ENCODE assay signal across 24 cellular contexts in genomic region chr5:33011803-33012202, GRCh38.
"Had no signal": no experiment of that assay in that cellular context is flagged by ENCODE, and none has a peak within 500 bp of the region (broad histone marks: within the 10 kb centered on the region; RNA-seq: fewer than 3 reads in every experiment).

No MANE protein-coding gene starts in this region.

- H3K4me3 Mint-ChIP-seq: memory B cell; natural killer cell treated with Interleukin-12 subunit alpha and Interleukin-12 subunit beta and Interleukin-15 and Interleukin-18, amount 100 ng/mL, for 72 hours; neural crest cell; stimulated activated effector memory CD8-positive, alpha-beta T cell treated with anti-CD3 and anti-CD28 coated beads, Interleukin-12 subunit alpha, Interleukin-12 subunit beta, amount 100 ng/mL, for 72 hours had no signal

- ATAC-seq: left lobe of liver; natural killer cell treated with Interleukin-12 subunit alpha and Interleukin-12 subunit beta and Interleukin-15 and Interleukin-18, amount 100 ng/mL, for 72 hours; stimulated activated effector memory CD8-positive, alpha-beta T cell treated with anti-CD3 and anti-CD28 coated beads, Interleukin-12 subunit alpha, Interleukin-12 subunit beta, amount 100 ng/mL, for 72 hours had no signal

- H3K4me3 ChIP-seq: coronary artery, lung, right atrium auricular region, sigmoid colon, stomach, thyroid gland, vagina had no signal

- DNase-seq: dermis blood vessel endothelial cell; effector memory CD4-positive, alpha-beta T cell; head of caudate nucleus; kidney; sigmoid colon; stimulated activated CD4-positive, alpha-beta T cell treated with anti-CD3 and anti-CD28 coated beads, Interleukin-2, amount 100 ng/mL, for 24 hours; stimulated activated CD4-positive, alpha-beta T cell treated with anti-CD3 and anti-CD28 coated beads, Interleukin-4, amount 100 ng/mL, for 24 hours; stimulated activated naive CD4-positive, alpha-beta T cell treated with Interleukin-2 at 50 U/mL for 16 hours; stomach; thyroid gland; trophoblast cell had no signal

- H3K27ac Mint-ChIP-seq: memory B cell; natural killer cell treated with Interleukin-12 subunit alpha and Interleukin-12 subunit beta and Interleukin-15 and Interleukin-18, amount 100 ng/mL, for 72 hours; progenitor cell of endocrine pancreas; stimulated activated effector memory CD8-positive, alpha-beta T cell treated with anti-CD3 and anti-CD28 coated beads, Interleukin-12 subunit alpha, Interleukin-12 subunit beta, amount 100 ng/mL, for 72 hours had no signal

- H3K36me3 Mint-ChIP-seq: memory B cell; stimulated activated effector memory CD8-positive, alpha-beta T cell treated with anti-CD3 and anti-CD28 coated beads, Interleukin-12 subunit alpha, Interleukin-12 subunit beta, amount 100 ng/mL, for 72 hours had no signal

- FAIRE-seq: frontal cortex, kidney had no signal

- H3K4me1 Mint-ChIP-seq: memory B cell; neural crest cell; stimulated activated effector memory CD8-positive, alpha-beta T cell treated with anti-CD3 and anti-CD28 coated beads, Interleukin-12 subunit alpha, Interleukin-12 subunit beta, amount 100 ng/mL, for 72 hours had no signal

- H3K9me3 ChIP-seq: neutrophil, thyroid gland, vagina had no signal

- H3K27ac ChIP-seq: coronary artery, neutrophil, parathyroid adenoma, right atrium auricular region, stomach, thyroid gland, vagina had no signal

- H3K4me1 ChIP-seq: parathyroid adenoma, right atrium auricular region, stomach, thyroid gland, vagina had no signal

- H3K27me3 Mint-ChIP-seq: memory B cell; natural killer cell treated with Interleukin-12 subunit alpha and Interleukin-12 subunit beta and Interleukin-15 and Interleukin-18, amount 100 ng/mL, for 72 hours; progenitor cell of endocrine pancreas had no signal
